9 cellular contexts compared by ENCODE assay signal in genomic region chr1:32426489-32427255, GRCh38. TPM values are rescaled to one million over a fixed set of nuclear protein-coding genes. Genes with fewer than 3 reads are reported as not detected.
A peak's percentile ranks its signal among the peaks of the same experiment; 100 is the strongest.
DNase-seq lines count a peak whose midpoint lies in the region; ATAC-seq and TF ChIP-seq lines count a peak whose summit lies in the region.
"Had no signal": no experiment of that assay in that cellular context is flagged by ENCODE, and none has a peak within 500 bp of the region (broad histone marks: within the 10 kb centered on the region; RNA-seq: fewer than 3 reads in every experiment).

No MANE protein-coding gene starts in this region.

- no peak for ATAC-seq in HG03280 (IDR thresholded peaks at IDR 0.05; ENCODE audit: unreplicated experiment)
- no peak for ATAC-seq in GM21515 (IDR thresholded peaks at IDR 0.05; ENCODE audit: unreplicated experiment)
- ATAC-seq: CD8-positive, alpha-beta T cell had no signal

- TF ChIP-seq CTCF in cardiac fibroblast (IDR thresholded peaks at IDR 0.05; ENCODE audit: low read depth, low read length) = no peak
- TF ChIP-seq CTCF in GM13976 (IDR thresholded peaks at IDR 0.05; ENCODE audit: borderline replicate concordance, control extremely low read depth, extremely low read depth, insufficient read depth, missing control alignments) = no peak

- H2BK120ac ChIP-seq in mesenchymal stem cell (ENCODE audit: low read depth, low read length) = no peak overlapping the region

- H3K4me1 ChIP-seq in mesenchymal stem cell (ENCODE audit: control insufficient read depth, insufficient read depth, low read depth, low read length) = no peaks in the 10 kb centered on the region

- no peak overlapping the region for H3K23ac ChIP-seq in mesenchymal stem cell (ENCODE audit: low read length in 2 of 2)

- H3K27ac ChIP-seq in mesenchymal stem cell (ENCODE audit: low read length, poor library complexity, severe bottlenecking) = no peak overlapping the region

- 86% methylated on average over 33 of the region's 36 CpGs for WGBS in mesenchymal stem cell

- H3K4me2 ChIP-seq in mesenchymal stem cell (ENCODE audit: low read length, poor library complexity, severe bottlenecking) = no peak overlapping the region

- H4K8ac ChIP-seq in mesenchymal stem cell (ENCODE audit: low read length) = no peak overlapping the region

- H3K9me3 ChIP-seq in MG63 (no peaks in the 10 kb centered on the region), mesenchymal stem cell (ENCODE audit: control insufficient read depth, low read length) (no peaks in the 10 kb centered on the region)

- H2AFZ ChIP-seq in mesenchymal stem cell (ENCODE audit: low read depth, low read length) = no peak overlapping the region

- no peak overlapping the region for H3K4ac ChIP-seq in mesenchymal stem cell (ENCODE audit: low read depth in 1 of 2, low read length in 2 of 2)

- no peak overlapping the region for H3K18ac ChIP-seq in mesenchymal stem cell (ENCODE audit: low read depth in 1 of 2, low read length in 2 of 2)

- DNase-seq in AG08396 (ENCODE audit: low spot score) = peak; percentile 12
- peak; percentile 23 for DNase-seq in MG63
- DNase-seq in cardiac fibroblast (ENCODE audit: low read depth in 2 of 2) = peak in 1 of 2 donors; percentile 20
- DNase-seq in mesenchymal stem cell = no peak
- no peak for DNase-seq in islet precursor cell
- no peak for DNase-seq in GM13976 (ENCODE audit: low spot score)
- DNase-seq: CD8-positive, alpha-beta T cell had no signal

- no peak overlapping the region for H4K91ac ChIP-seq in mesenchymal stem cell (ENCODE audit: low read length)

- no peak overlapping the region for H2BK5ac ChIP-seq in mesenchymal stem cell (ENCODE audit: low read depth, low read length, poor library complexity, severe bottlenecking)

- H3K36me3 ChIP-seq in MG63 (no peaks in the 10 kb centered on the region), mesenchymal stem cell (ENCODE audit: control insufficient read depth in 1 of 2, insufficient read depth in 2 of 2, low read depth in 1 of 2, low read length in 2 of 2) (no peaks in the 10 kb centered on the region)

- no peak overlapping the region for H3K14ac ChIP-seq in mesenchymal stem cell (ENCODE audit: low read length in 2 of 2)

- no peak overlapping the region for H2BK12ac ChIP-seq in mesenchymal stem cell (ENCODE audit: low read length in 2 of 2)

- peak overlapping the region; percentile 59 for H3K9ac ChIP-seq in mesenchymal stem cell (ENCODE audit: low read length)

- peak overlapping the region; percentile 38 for H2BK15ac ChIP-seq in mesenchymal stem cell (ENCODE audit: low read depth, poor library complexity, severe bottlenecking)

- in situ Hi-C loops in GM13976 (cut with MboI; ENCODE audit: low sequenced_read_pairs, unreplicated experiment) = no loop called here

- peaks cover 6% of the 10 kb centered on the region; the same call in 1 of the 2 replicates for H3K27me3 ChIP-seq in MG63
- peaks cover 14 to 74% of the 10 kb centered on the region in 2 experiments for H3K27me3 ChIP-seq in mesenchymal stem cell (ENCODE audit: control insufficient read depth in 1 of 2, insufficient read depth in 1 of 2, low read length in 2 of 2)

- no peak overlapping the region for H2AK5ac ChIP-seq in mesenchymal stem cell (ENCODE audit: low read length, severe bottlenecking)

- H3K79me1 ChIP-seq in mesenchymal stem cell (replicated peaks; ENCODE audit: low read length, poor library complexity, severe bottlenecking) = no peaks in the 10 kb centered on the region

- H3K4me3 ChIP-seq in MG63 (0 out of 2 replicates have a peak overlapping the region, but pooled peaks have one; percentile 6), cardiac fibroblast (replicated peaks in 1 of 2; ENCODE audit: low read depth in 2 of 2, low read length in 2 of 2) (peak overlapping the region; percentile 18 to 36), mesenchymal stem cell (ENCODE audit: insufficient read depth in 1 of 2, low read depth in 1 of 2, low read length in 2 of 2) (peak overlapping the region in 1 of 2 experiments; percentile 75)

RNA-seq across cellular contexts. Expression of gene BSDC1, which starts 32.4 kb away (rescaled TPM):
- total RNA-seq in MG63 (2014; rRNA removed; shearing (Covaris generic); ENCODE audit: low replicate concordance) = 35.8 and 52.2 TPM in 2 replicates
- polyA plus RNA-seq in mesenchymal stem cell (2013, experiment 1 of 2) = 35.1 TPM
- 33.7 TPM for polyA plus RNA-seq in mesenchymal stem cell (2013, experiment 2 of 2)

RNA-seq across cellular contexts. Expression of gene ZBTB8B, which starts 38.2 kb away (rescaled TPM):
- not detected in 2 replicates for total RNA-seq in MG63 (2014; rRNA removed; shearing (Covaris generic); ENCODE audit: low replicate concordance)
- under 0.01 TPM for polyA plus RNA-seq in mesenchymal stem cell (2013, experiment 1 of 2)
- polyA plus RNA-seq in mesenchymal stem cell (2013, experiment 2 of 2) = under 0.01 TPM
- total RNA-seq: CD8-positive, alpha-beta T cell had no signal

Comparison
In these comparisons a context has a peak if more than half of its experiments do, and no peak if none do; other contexts are left out.
1. DNase-seq: peak in AG08396 (single experiment) and MG63 (single experiment); none in mesenchymal stem cell (single experiment), islet precursor cell (single experiment) and GM13976 (single experiment).